ENCODE assay signal across 9 cellular contexts in genomic region chr10:55630491-55631056, GRCh38.
A peak's percentile ranks its signal among the peaks of the same experiment; 100 is the strongest.
DNase-seq lines count a peak whose midpoint lies in the region; ATAC-seq, FAIRE-seq and TF ChIP-seq lines count a peak whose summit lies in the region.
"Had no signal": no experiment of that assay in that cellular context is flagged by ENCODE, and none has a peak within 500 bp of the region (broad histone marks: within the 10 kb centered on the region; RNA-seq: fewer than 3 reads in every experiment).

No MANE protein-coding gene starts in this region.

- FAIRE-seq in small intestine (lab: Jason Lieb, UNC), result no peak
- FAIRE-seq: colon had no signal

- no peaks in the 10 kb centered on the region for H3K36me3 ChIP-seq in small intestine (ENCODE audit: control insufficient read depth in 2 of 2, insufficient read depth in 2 of 2, low read length in 2 of 2)

- H3K4me3 ChIP-seq in small intestine (ENCODE audit: low read depth in 1 of 2, low read length in 2 of 2), result peak overlapping the region in 1 of 2 donors; percentile 5

- no peak for ATAC-seq in GM21360 (IDR thresholded peaks at IDR 0.05; ENCODE audit: unreplicated experiment)

- H3K27me3 ChIP-seq in small intestine (ENCODE audit: control insufficient read depth in 2 of 2, insufficient read depth in 2 of 2, low read length in 2 of 2), result peaks cover 0 to 8% of the 10 kb centered on the region in 2 donors

- no peak overlapping the region for H3K27ac ChIP-seq in small intestine (ENCODE audit: low read depth in 1 of 2, low read length in 1 of 2)

- H3K4me1 ChIP-seq in small intestine (ENCODE audit: control insufficient read depth in 2 of 2, insufficient read depth in 1 of 2, low read depth in 1 of 2, low read length in 1 of 2), result no peaks in the 10 kb centered on the region

- POLR2A ChIA-PET in HEK293T (lab: Yijun Ruan, JAX), result no interaction called here

- no peaks in the 10 kb centered on the region for H3K9me3 ChIP-seq in small intestine (ENCODE audit: control insufficient read depth, low read depth)

- CTCF ChIA-PET in HEK293T (lab: Yijun Ruan, JAX), result interaction anchor here (1.1 to 1.3 kb wide), 2 partner anchors 20 to 111 kb away, joined by 3 to 4 read pairs; no protein-coding TSS in a partner anchor

- DNase-seq in HEK293T (ENCODE audit: extremely low spot score), result peak; percentile 34
- DNase-seq in astrocyte of the hippocampus (ENCODE audit: low read depth, low spot score), result peak; percentile 42
- peak; percentile 9 for DNase-seq in iris pigment epithelial cell (ENCODE audit: low read depth)
- peak; percentile 14 for DNase-seq in small intestine
- DNase-seq in NCI-H345 (lab: John Stamatoyannopoulos, UW), result no peak
- no peak for DNase-seq in foreskin melanocyte
- DNase-seq in DMS153 (lab: John Stamatoyannopoulos, UW), result no peak

- WGBS in small intestine, 3 donors, result 2 to 9% (median 3%) methylated on average over 35 of the region's 35 CpGs

TF ChIP-seq in HEK293T, 16 proteins besides CTCF, POLR2A, EP300 and RAD21:
- TF ChIP-seq HDGF (IDR thresholded peaks at IDR 0.05; ENCODE audit: borderline replicate concordance) (no peak), FOXK2 (IDR thresholded peaks at IDR 0.05) (no peak), ARNT (IDR thresholded peaks at IDR 0.05) (no peak), ELF4 (IDR thresholded peaks at IDR 0.05) (no peak), FOXM1 (IDR thresholded peaks at IDR 0.05; ENCODE audit: borderline replicate concordance) (no peak), BHLHE40 (IDR thresholded peaks at IDR 0.05; ENCODE audit: borderline replicate concordance) (no peak), NFRKB (IDR thresholded peaks at IDR 0.05) (no peak), TARDBP (IDR thresholded peaks at IDR 0.05) (no peak), L3MBTL2 (conservative IDR thresholded peaks at IDR 0.05) (no peak), ZNF384 (IDR thresholded peaks at IDR 0.05) (no peak), SUZ12 (IDR thresholded peaks at IDR 0.05) (no peak), PKNOX1 (IDR thresholded peaks at IDR 0.05) (no peak)

Comparison
In these comparisons a context has a peak if more than half of its experiments do, and no peak if none do; other contexts are left out.
1. DNase-seq: peak in HEK293T (single experiment), astrocyte of the hippocampus (single experiment), iris pigment epithelial cell (single experiment) and small intestine (single experiment); none in NCI-H345 (single experiment), foreskin melanocyte (single experiment) and DMS153 (single experiment).